In the genomic region with DNA sequence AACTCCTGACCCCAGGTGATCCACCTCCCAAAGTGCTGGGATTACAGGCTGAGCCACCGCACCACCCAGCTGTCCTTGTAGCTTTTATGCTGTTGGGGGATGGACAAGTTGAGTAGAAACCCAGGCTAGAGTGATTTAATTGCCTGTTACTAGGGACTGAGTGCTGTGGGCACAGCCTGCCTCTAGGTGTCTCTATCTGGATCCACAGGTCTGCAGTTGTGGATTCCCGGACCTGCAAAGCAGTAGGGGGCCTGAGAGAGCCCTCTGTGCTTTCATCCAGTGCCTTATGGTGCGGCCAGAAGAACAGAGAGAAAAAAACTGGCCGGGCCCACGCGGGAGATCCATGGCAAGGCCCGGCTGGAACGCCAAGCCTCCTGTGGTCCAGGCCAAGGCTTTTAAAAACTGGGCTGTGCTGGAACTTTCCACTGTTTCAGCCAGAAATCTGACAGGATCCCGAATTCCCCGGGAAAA, we compare ENCODE assay signal across 8 cellular contexts. TPM values are rescaled to one million over a fixed set of nuclear protein-coding genes. Genes with fewer than 3 reads are reported as not detected.
DNase-seq lines count a peak whose midpoint lies in the region; ATAC-seq and TF ChIP-seq lines count a peak whose summit lies in the region.

No MANE protein-coding gene starts in this region.

- peaks cover 6% of the 10 kb centered on the region for H3K36me3 ChIP-seq in MG63
- H3K36me3 ChIP-seq in WERI-Rb-1, result no peaks in the 10 kb centered on the region; the same call in 1 of the 2 replicates
- no peaks in the 10 kb centered on the region for H3K36me3 ChIP-seq in cardiac muscle cell
- peaks cover 2% of the 10 kb centered on the region for H3K36me3 ChIP-seq in rectal smooth muscle tissue (ENCODE audit: control insufficient read depth, insufficient read depth, low read length)

- no peaks in the 10 kb centered on the region for H3K27me3 ChIP-seq in MG63
- H3K27me3 ChIP-seq in WERI-Rb-1 (ENCODE audit: insufficient read depth, low read depth, severe bottlenecking), result no peaks in the 10 kb centered on the region
- no peaks in the 10 kb centered on the region for H3K27me3 ChIP-seq in cardiac muscle cell
- H3K27me3 ChIP-seq in rectal smooth muscle tissue (ENCODE audit: control insufficient read depth, insufficient read depth, low read length), result no peaks in the 10 kb centered on the region

- peak; percentile 80 for DNase-seq in GM03348 (ENCODE audit: low spot score)
- peak; percentile 43 for DNase-seq in MG63
- DNase-seq in WERI-Rb-1, result peak; percentile 92
- DNase-seq in cardiac muscle cell (ENCODE audit: low read depth in 1 of 2, low spot score in 1 of 2), result peak; percentile 82 to 84

- TF ChIP-seq CTCF in WERI-Rb-1 (IDR thresholded peaks at IDR 0.05; ENCODE audit: low read depth, low read length) (peak; percentile 85), cardiac muscle cell (IDR thresholded peaks at IDR 0.05; ENCODE audit: low read depth, low read length) (peak; percentile 82)

- H3K4me3 ChIP-seq in MG63, result no peak overlapping the region
- H3K4me3 ChIP-seq in WERI-Rb-1 (ENCODE audit: low read depth, low read length), result no peak overlapping the region
- H3K4me3 ChIP-seq in cardiac muscle cell, result no peak overlapping the region
- no peak overlapping the region for H3K4me3 ChIP-seq in rectal smooth muscle tissue (ENCODE audit: low read length)

- ATAC-seq in HG03039 (IDR thresholded peaks at IDR 0.05; ENCODE audit: unreplicated experiment), result no peak
- no peak for ATAC-seq in GM18517 (IDR thresholded peaks at IDR 0.05; ENCODE audit: unreplicated experiment)
- ATAC-seq in HG03095 (IDR thresholded peaks at IDR 0.05; ENCODE audit: unreplicated experiment), result no peak

- H3K27ac ChIP-seq in WERI-Rb-1 (peak overlapping the region; percentile 64), cardiac muscle cell (peak overlapping the region; percentile 37), rectal smooth muscle tissue (ENCODE audit: low read depth, low read length) (peak overlapping the region; percentile 30)

- peaks cover 25% of the 10 kb centered on the region for H3K4me1 ChIP-seq in cardiac muscle cell (ENCODE audit: low read depth)
- H3K4me1 ChIP-seq in rectal smooth muscle tissue (ENCODE audit: control insufficient read depth, insufficient read depth, low read length), result peaks cover 14% of the 10 kb centered on the region

- no peak overlapping the region for H3K9ac ChIP-seq in rectal smooth muscle tissue (ENCODE audit: low read length)

- H3K9me3 ChIP-seq in MG63, result no peaks in the 10 kb centered on the region
- no peaks in the 10 kb centered on the region for H3K9me3 ChIP-seq in WERI-Rb-1 (ENCODE audit: severe bottlenecking)
- H3K9me3 ChIP-seq in cardiac muscle cell (ENCODE audit: low read depth), result no peaks in the 10 kb centered on the region

RNA-seq across cellular contexts. Expression of a gene that starts 5.1 kb away (rescaled TPM):
- 37.7 and 38.1 TPM in 2 replicates for total RNA-seq in MG63 (2014; rRNA removed; shearing (Covaris generic); ENCODE audit: low replicate concordance)
- 43.0 and 58.3 TPM in 2 replicates for total RNA-seq in cardiac muscle cell
- polyA plus RNA-seq in cardiac muscle cell, result 42.9 and 44.2 TPM in 2 replicates
